ENCODE assay signal across 11 cellular contexts in genomic region chr1:225466848-225467192, GRCh38. TPM values are rescaled to one million over a fixed set of nuclear protein-coding genes. Genes with fewer than 3 reads are reported as not detected.
DNase-seq lines count a peak whose midpoint lies in the region; ATAC-seq and TF ChIP-seq lines count a peak whose summit lies in the region.
"Had no signal": no experiment of that assay in that cellular context is flagged by ENCODE, and none has a peak within 500 bp of the region (broad histone marks: within the 10 kb centered on the region; RNA-seq: fewer than 3 reads in every experiment).

No MANE protein-coding gene starts in this region.

- peaks cover 67% of the 10 kb centered on the region for H3K4me1 Mint-ChIP-seq in activated CD4-positive, alpha-beta memory T cell treated with anti-CD3 and anti-CD28 coated beads, Interleukin-2, amount 10 ng/mL, durations not matched to agents 7 days and 5 days
- peaks cover 29% of the 10 kb centered on the region for H3K4me1 Mint-ChIP-seq in memory B cell

- H3K4me3 ChIP-seq in heart left ventricle (peak overlapping the region in 5 of 12 donors; percentile 32 to 64 (median 52)), upper lobe of right lung (peak overlapping the region; percentile 48)
- H3K4me3 ChIP-seq: smooth muscle cell had no signal

- H3K4me1 ChIP-seq in heart left ventricle (peaks cover 0 to 54% (median 27%) of the 10 kb centered on the region in 12 donors), upper lobe of right lung (peaks cover 17% of the 10 kb centered on the region)

- peak overlapping the region; percentile 99 for H3K27ac Mint-ChIP-seq in activated CD4-positive, alpha-beta memory T cell treated with anti-CD3 and anti-CD28 coated beads, Interleukin-2, amount 10 ng/mL, durations not matched to agents 7 days and 5 days
- H3K27ac Mint-ChIP-seq in memory B cell, result peak overlapping the region; percentile 92
- H3K27ac Mint-ChIP-seq: H9 had no signal

- TF ChIP-seq POLR2A in heart left ventricle (IDR thresholded peaks at IDR 0.05), result no peak

- peaks cover 5% of the 10 kb centered on the region for H3K36me3 Mint-ChIP-seq in activated CD4-positive, alpha-beta memory T cell treated with anti-CD3 and anti-CD28 coated beads, Interleukin-2, amount 10 ng/mL, durations not matched to agents 7 days and 5 days (ENCODE audit: low read depth)
- H3K36me3 Mint-ChIP-seq in memory B cell, result no peaks in the 10 kb centered on the region

- no peaks in the 10 kb centered on the region for H3K36me3 ChIP-seq in heart left ventricle
- H3K36me3 ChIP-seq in upper lobe of right lung, result no peaks in the 10 kb centered on the region

- intact Hi-C loops in heart left ventricle (cut with DNase I) (no loop called here), Right ventricle myocardium inferior (cut with DNase I) (no loop called here), upper lobe of right lung (cut with DNase I) (no loop called here)

- H3K27ac ChIP-seq in heart left ventricle (peak overlapping the region in 7 of 12 donors; percentile 68 to 97 (median 86)), upper lobe of right lung (peak overlapping the region; percentile 93), caudate nucleus (ENCODE audit: low read depth, low read length) (no peak overlapping the region)

- no peaks in the 10 kb centered on the region for H3K27me3 Mint-ChIP-seq in activated CD4-positive, alpha-beta memory T cell treated with anti-CD3 and anti-CD28 coated beads, Interleukin-2, amount 10 ng/mL, durations not matched to agents 7 days and 5 days
- H3K27me3 Mint-ChIP-seq in memory B cell, result no peaks in the 10 kb centered on the region

- CTCF ChIA-PET in activated CD4-positive, alpha-beta memory T cell treated with anti-CD3 and anti-CD28 coated beads, Interleukin-2, amount 10 ng/mL, durations not matched to agents 7 days and 5 days (lab: Charles Lee), result interaction anchor here (1.6 to 3.4 kb wide), 7 partner anchors 10 to 598 kb away, joined by 6 to 31 read pairs (median 14); partner anchors contain the start of genes LBR, SRP9 and TMEM63A

- POLR2A ChIA-PET in activated CD4-positive, alpha-beta memory T cell treated with anti-CD3 and anti-CD28 coated beads, Interleukin-2, amount 10 ng/mL, durations not matched to agents 7 days and 5 days (lab: Charles Lee), result interaction anchor here (0.6 to 9.6 kb wide), 19 partner anchors 8 to 596 kb away, joined by 3 to 300 read pairs (median 19); partner anchors contain the start of genes H3-3A, LBR, PYCR2 and SDE2

- TF ChIP-seq CTCF in heart left ventricle (IDR thresholded peaks at IDR 0.05) (no peak), upper lobe of right lung (IDR thresholded peaks at IDR 0.05) (no peak)

- DNase-seq in heart left ventricle, result no peak
- DNase-seq in Right ventricle myocardium inferior (ENCODE audit: missing footprints), result no peak
- no peak for DNase-seq in activated CD4-positive, alpha-beta memory T cell treated with anti-CD3 and anti-CD28 coated beads, Interleukin-2, amount 10 ng/mL, durations not matched to agents 7 days and 5 days
- no peak for DNase-seq in memory B cell (ENCODE audit: low spot score in 2 of 2)
- DNase-seq in upper lobe of right lung, result no peak
- no peak for DNase-seq in HPDE6-E6E7 (ENCODE audit: extremely low spot score)
- DNase-seq in caudate nucleus (lab: John Stamatoyannopoulos, UW), result no peak
- DNase-seq: H9, NCI-H446 had no signal

- H3K27me3 ChIP-seq in heart left ventricle (no peaks in the 10 kb centered on the region), upper lobe of right lung (no peaks in the 10 kb centered on the region)

- no peak for ATAC-seq in heart left ventricle
- ATAC-seq in Right ventricle myocardium inferior, result no peak
- ATAC-seq in memory B cell (ENCODE audit: low read depth), result no peak
- no peak for ATAC-seq in upper lobe of right lung
- ATAC-seq in HG03097 (IDR thresholded peaks at IDR 0.05; ENCODE audit: low FRiP score, unreplicated experiment), result no peak

- WGBS in heart left ventricle, 4 donors, result 89 to 93% (median 91%) methylated on average over 4 of the region's 4 CpGs

- no peaks in the 10 kb centered on the region for H3K9me3 Mint-ChIP-seq in activated CD4-positive, alpha-beta memory T cell treated with anti-CD3 and anti-CD28 coated beads, Interleukin-2, amount 10 ng/mL, durations not matched to agents 7 days and 5 days
- no peaks in the 10 kb centered on the region for H3K9me3 Mint-ChIP-seq in memory B cell
- H3K9me3 Mint-ChIP-seq: H9 had no signal

- H3K9me3 ChIP-seq in heart left ventricle (no peaks in the 10 kb centered on the region), upper lobe of right lung (no peaks in the 10 kb centered on the region)

- peak overlapping the region; percentile 91 for H3K4me3 Mint-ChIP-seq in activated CD4-positive, alpha-beta memory T cell treated with anti-CD3 and anti-CD28 coated beads, Interleukin-2, amount 10 ng/mL, durations not matched to agents 7 days and 5 days
- H3K4me3 Mint-ChIP-seq in memory B cell, result peak overlapping the region; percentile 92
- H3K4me3 Mint-ChIP-seq: H9 had no signal

RNA-seq across cellular contexts. Expression of gene LBR, which starts 39.0 kb away (rescaled TPM):
- 10 to 100 TPM in 4 of 9 donors, 1 to 10 TPM in 5; 6.8 to 37.8 (median 9.7) TPM for total RNA-seq in heart left ventricle
- polyA plus RNA-seq in heart left ventricle, result 1 to 10 TPM; 4.3 to 7.5 TPM
- total RNA-seq in Right ventricle myocardium inferior, result 19.0 TPM
- total RNA-seq in activated CD4-positive, alpha-beta memory T cell treated with anti-CD3 and anti-CD28 coated beads, Interleukin-2, amount 10 ng/mL, durations not matched to agents 7 days and 5 days, result 100 to 1,000 TPM; 251 to 259 TPM
- total RNA-seq in upper lobe of right lung, result 55.2 TPM
